ENCODE assay signal across 6 cellular contexts in genomic region chr16:383326-384020, GRCh38. TPM values are rescaled to one million over a fixed set of nuclear protein-coding genes. Genes with fewer than 3 reads are reported as not detected.
DNase-seq lines count a peak whose midpoint lies in the region; ATAC-seq, FAIRE-seq and TF ChIP-seq lines count a peak whose summit lies in the region.

No MANE protein-coding gene starts in this region.

- ATAC-seq in DND-41 (ENCODE audit: insufficient read depth, low read depth) = no peak

- peaks cover 36% of the 10 kb centered on the region for H3K4me1 ChIP-seq in DND-41 (ENCODE audit: insufficient read depth, low read length)

- H3K9me3 Mint-ChIP-seq in glutamatergic neuron (ENCODE audit: unreplicated experiment) = peaks cover 8% of the 10 kb centered on the region
- H3K9me3 Mint-ChIP-seq in stimulated activated naive CD8-positive, alpha-beta T cell treated with anti-CD3 and anti-CD28 coated beads, Interleukin-15, Interleukin-2, amounts not matched to agents 100 ng/mL and 50 ng/mL, for 24 hours = no peaks in the 10 kb centered on the region

- peaks cover 35% of the 10 kb centered on the region for H3K79me2 ChIP-seq in DND-41 (ENCODE audit: insufficient read depth, low read length)

- H3K27ac ChIP-seq in DND-41 (ENCODE audit: low read length) (no peak overlapping the region), SK-N-MC (0 out of 2 replicates have a peak overlapping the region, but pooled peaks have one; percentile 25)

- FAIRE-seq in H54 (lab: Jason Lieb, UNC) = no peak

- peaks cover 18% of the 10 kb centered on the region for H4K20me1 ChIP-seq in DND-41 (ENCODE audit: insufficient read depth, low read length)

- DNase-seq in DND-41 (no peak), SK-N-MC (ENCODE audit: low read depth, low spot score) (no peak), glutamatergic neuron (no peak), H54 (ENCODE audit: insufficient read length, low spot score) (no peak), mesenteric fat pad (ENCODE audit: low spot score) (no peak)

- TF ChIP-seq CTCF in DND-41 (IDR thresholded peaks at IDR 0.05; ENCODE audit: borderline replicate concordance, extremely low read depth, low read length, poor library complexity, severe bottlenecking) (no peak), glutamatergic neuron (IDR thresholded peaks at IDR 0.05; ENCODE audit: partially characterized antibody, unreplicated experiment) (no peak)

- H2AFZ ChIP-seq in DND-41 (ENCODE audit: low read depth, low read length) = no peak overlapping the region

- no peaks in the 10 kb centered on the region for H3K27me3 ChIP-seq in DND-41 (ENCODE audit: insufficient read depth, low read length, poor library complexity)

- no peaks in the 10 kb centered on the region for H3K36me3 Mint-ChIP-seq in glutamatergic neuron (ENCODE audit: unreplicated experiment)
- H3K36me3 Mint-ChIP-seq in stimulated activated naive CD8-positive, alpha-beta T cell treated with anti-CD3 and anti-CD28 coated beads, Interleukin-15, Interleukin-2, amounts not matched to agents 100 ng/mL and 50 ng/mL, for 24 hours (ENCODE audit: low read depth) = no peaks in the 10 kb centered on the region

- H3K36me3 ChIP-seq in DND-41 (ENCODE audit: insufficient read depth, low read length) (0 out of 2 replicates have a peak, but pooled peaks cover 5% of the 10 kb centered on the region), SK-N-MC (ENCODE audit: insufficient read depth, low read length) (no peaks in the 10 kb centered on the region)

- H3K27ac Mint-ChIP-seq in glutamatergic neuron (ENCODE audit: unreplicated experiment) = peak overlapping the region; percentile 28
- peak overlapping the region; percentile 87 for H3K27ac Mint-ChIP-seq in stimulated activated naive CD8-positive, alpha-beta T cell treated with anti-CD3 and anti-CD28 coated beads, Interleukin-15, Interleukin-2, amounts not matched to agents 100 ng/mL and 50 ng/mL, for 24 hours

- TF ChIP-seq POLR2A in H54 (IDR thresholded peaks at IDR 0.05; ENCODE audit: low read depth, low read length) = no peak

- peaks cover 28% of the 10 kb centered on the region for H3K4me1 Mint-ChIP-seq in glutamatergic neuron (ENCODE audit: low read depth, unreplicated experiment)
- peaks cover 29% of the 10 kb centered on the region for H3K4me1 Mint-ChIP-seq in stimulated activated naive CD8-positive, alpha-beta T cell treated with anti-CD3 and anti-CD28 coated beads, Interleukin-15, Interleukin-2, amounts not matched to agents 100 ng/mL and 50 ng/mL, for 24 hours (ENCODE audit: low read depth)

- no peaks in the 10 kb centered on the region for H3K9me3 ChIP-seq in DND-41 (ENCODE audit: insufficient read depth, low read length, severe bottlenecking)
- no peaks in the 10 kb centered on the region for H3K9me3 ChIP-seq in SK-N-MC (ENCODE audit: low read depth, low read length)

- no peak overlapping the region for H3K4me3 ChIP-seq in DND-41 (ENCODE audit: low read depth in 1 of 2, low read length in 2 of 2)
- no peak overlapping the region for H3K4me3 ChIP-seq in SK-N-MC

- peaks cover 5% of the 10 kb centered on the region for H3K27me3 Mint-ChIP-seq in glutamatergic neuron (ENCODE audit: unreplicated experiment)
- peaks cover 3% of the 10 kb centered on the region for H3K27me3 Mint-ChIP-seq in stimulated activated naive CD8-positive, alpha-beta T cell treated with anti-CD3 and anti-CD28 coated beads, Interleukin-15, Interleukin-2, amounts not matched to agents 100 ng/mL and 50 ng/mL, for 24 hours

- H3K4me2 ChIP-seq in DND-41 (ENCODE audit: insufficient read depth, low read length) = peak overlapping the region; percentile 93; the same call in 1 of the 2 replicates

- H3K9ac ChIP-seq in DND-41 (ENCODE audit: low read depth, low read length) (no peak overlapping the region; the same call in 1 of the 2 replicates), SK-N-MC (ENCODE audit: insufficient read length) (no peak overlapping the region)

- peak overlapping the region; percentile 87 for H3K4me3 Mint-ChIP-seq in glutamatergic neuron (ENCODE audit: unreplicated experiment)
- peak overlapping the region; percentile 83 for H3K4me3 Mint-ChIP-seq in stimulated activated naive CD8-positive, alpha-beta T cell treated with anti-CD3 and anti-CD28 coated beads, Interleukin-15, Interleukin-2, amounts not matched to agents 100 ng/mL and 50 ng/mL, for 24 hours

RNA-seq across cellular contexts. Expression of gene PGAP6, which starts 1.7 kb away (rescaled TPM):
- total RNA-seq in glutamatergic neuron (ENCODE audit: unreplicated experiment) (54.5 TPM), mesenteric fat pad (39.0 TPM)

RNA-seq across cellular contexts. Expression of gene MRPL28, which starts 13.1 kb away (rescaled TPM):
- 69.6 TPM for total RNA-seq in glutamatergic neuron (ENCODE audit: unreplicated experiment)
- 40.1 TPM for total RNA-seq in mesenteric fat pad

RNA-seq across cellular contexts. Expression of gene NME4, which starts 13.5 kb away (rescaled TPM):
- 82.6 TPM for total RNA-seq in glutamatergic neuron (ENCODE audit: unreplicated experiment)
- 139 TPM for total RNA-seq in mesenteric fat pad

RNA-seq across cellular contexts. Expression of gene DECR2, which starts 18.2 kb away (rescaled TPM):
- 26.2 TPM for total RNA-seq in glutamatergic neuron (ENCODE audit: unreplicated experiment)
- 21.8 TPM for total RNA-seq in mesenteric fat pad

RNA-seq across cellular contexts. Expression of gene AXIN1, which starts 30.9 kb away (rescaled TPM):
- total RNA-seq in glutamatergic neuron (ENCODE audit: unreplicated experiment) (16.4 TPM), mesenteric fat pad (19.4 TPM)
